Comparison of ENCODE assay signal across 9 cellular contexts in the genomic region with DNA sequence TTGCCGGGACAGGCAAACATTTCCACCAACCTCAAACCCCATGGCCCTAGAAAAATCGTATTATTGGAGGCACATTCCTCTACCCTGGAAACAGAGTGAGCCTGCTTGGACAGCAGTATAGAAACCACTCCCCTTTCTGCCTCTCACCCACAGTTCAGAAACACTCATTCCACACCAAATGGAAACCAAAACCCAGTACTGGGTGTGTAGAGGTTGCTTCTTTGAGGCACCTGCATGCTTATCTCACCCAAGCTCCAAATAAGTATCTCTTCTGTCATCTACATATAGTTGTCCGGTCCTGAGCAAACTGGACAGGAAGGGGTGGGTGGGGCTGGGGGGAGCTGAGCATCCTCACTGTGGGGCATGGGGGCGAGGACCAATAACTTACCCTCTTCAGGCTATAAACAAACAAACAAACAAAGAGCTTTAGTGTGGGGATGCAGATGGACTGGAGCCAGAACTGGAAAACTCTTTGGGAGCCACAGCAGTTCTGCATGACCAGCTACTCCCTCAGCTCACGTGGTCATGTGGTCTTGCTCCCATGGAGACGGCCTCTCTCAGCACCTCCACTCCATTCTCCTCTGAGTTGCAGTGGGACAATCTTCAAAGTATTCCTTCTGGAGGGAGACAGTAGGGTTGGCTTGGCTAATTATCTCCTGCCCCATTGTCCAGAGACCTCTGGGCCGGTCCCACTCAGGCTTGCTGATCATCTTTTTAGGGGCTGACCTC. TPM values are rescaled to one million over a fixed set of nuclear protein-coding genes. Genes with fewer than 3 reads are reported as not detected.
DNase-seq lines count a peak whose midpoint lies in the region; ATAC-seq, FAIRE-seq and TF ChIP-seq lines count a peak whose summit lies in the region.
"Had no signal": no experiment of that assay in that cellular context is flagged by ENCODE, and none has a peak within 500 bp of the region (broad histone marks: within the 10 kb centered on the region; RNA-seq: fewer than 3 reads in every experiment).

No MANE protein-coding gene starts in this region.

- H3K4me3 ChIP-seq in Karpas-422 (ENCODE audit: low read length): no peak overlapping the region
- H3K4me3 ChIP-seq in tibial nerve: no peak overlapping the region

- ATAC-seq in GM18519 (IDR thresholded peaks at IDR 0.05; ENCODE audit: low FRiP score, unreplicated experiment) (peak; percentile 47), GM21717 (IDR thresholded peaks at IDR 0.05; ENCODE audit: unreplicated experiment) (peak; percentile 60)

- TF ChIP-seq POLR2A in H54 (IDR thresholded peaks at IDR 0.05; ENCODE audit: low read depth, low read length): no peak
- TF ChIP-seq POLR2A in tibial nerve (IDR thresholded peaks at IDR 0.05): no peak

- H2AFZ ChIP-seq in Karpas-422 (ENCODE audit: low read length): no peak overlapping the region

- peaks cover 64 to 72% of the 10 kb centered on the region in 2 donors for H3K4me1 Mint-ChIP-seq in immature natural killer cell

- no peaks in the 10 kb centered on the region for H4K20me1 ChIP-seq in Karpas-422 (ENCODE audit: insufficient read depth, low read depth, low read length)

- H3K36me3 ChIP-seq in Karpas-422 (ENCODE audit: insufficient read depth, low read length): no peaks in the 10 kb centered on the region
- H3K36me3 ChIP-seq in tibial nerve: no peaks in the 10 kb centered on the region

- peak overlapping the region; percentile 73 to 94 (median 83) for H3K27ac Mint-ChIP-seq in immature natural killer cell

- H3K4me2 ChIP-seq in Karpas-422 (ENCODE audit: low read depth, low read length, poor library complexity, severe bottlenecking): no peak overlapping the region

- H3K4me3 Mint-ChIP-seq in immature natural killer cell: peak overlapping the region; percentile 6 to 50 (median 32)

- H3K27ac ChIP-seq in Karpas-422 (ENCODE audit: low read length) (no peak overlapping the region), tibial nerve (peak overlapping the region in 2 of 4 donors; percentile 50 to 62)

- H3K27me3 ChIP-seq in Karpas-422 (ENCODE audit: low read length) (no peaks in the 10 kb centered on the region), tibial nerve (no peaks in the 10 kb centered on the region)

- no peaks in the 10 kb centered on the region for H3K4me1 ChIP-seq in Karpas-422 (ENCODE audit: low read length)
- peaks cover 0 to 45% (median 10%) of the 10 kb centered on the region in 4 donors for H3K4me1 ChIP-seq in tibial nerve

- H3K79me2 ChIP-seq in Karpas-422 (ENCODE audit: low read length): no peaks in the 10 kb centered on the region

- H3K9me2 ChIP-seq in Karpas-422 (replicated peaks; ENCODE audit: insufficient read depth, low read length): no peaks in the 10 kb centered on the region

- TF ChIP-seq CTCF in tibial nerve (IDR thresholded peaks at IDR 0.05): no peak

- no peak overlapping the region for H3K9ac ChIP-seq in Karpas-422 (ENCODE audit: low read length)

- no peaks in the 10 kb centered on the region for H3K9me3 Mint-ChIP-seq in immature natural killer cell

- no peak for TF ChIP-seq EP300 in tibial nerve (IDR thresholded peaks at IDR 0.05)

- no peaks in the 10 kb centered on the region for H3K36me3 Mint-ChIP-seq in immature natural killer cell

- peak; percentile 41 for DNase-seq in NCI-H1105 (lab: John Stamatoyannopoulos, UW)
- peak; percentile 46 to 52 (median 49) for DNase-seq in immature natural killer cell
- DNase-seq in Karpas-422: no peak
- no peak for DNase-seq in ecto neural progenitor cell (ENCODE audit: low spot score)
- no peak for DNase-seq in H54 (ENCODE audit: insufficient read length, low spot score)
- DNase-seq in tibial nerve (ENCODE audit: low spot score in 2 of 2): no peak

- WGBS in tibial nerve, 2 donors: 41 to 64% methylated on average over 7 of the region's 7 CpGs

- FAIRE-seq in H54 (lab: Jason Lieb, UNC): no peak

- H3K9me3 ChIP-seq in Karpas-422 (ENCODE audit: low read length): no peaks in the 10 kb centered on the region
- no peaks in the 10 kb centered on the region for H3K9me3 ChIP-seq in tibial nerve

- H3K27me3 Mint-ChIP-seq in immature natural killer cell (ENCODE audit: low read depth in 3 of 3): peaks cover 3 to 10% (median 9%) of the 10 kb centered on the region in 3 donors

RNA-seq across cellular contexts. Expression of a gene that starts 1.0 kb away (rescaled TPM):
- 1 to 10 TPM in 2 of 3 donors, not detected in 1; 2.8 to 3.0 TPM for polyA plus RNA-seq in immature natural killer cell
- not detected in 2 replicates for total RNA-seq in Karpas-422 (2014; rRNA removed; shearing (Covaris generic); ENCODE audit: low replicate concordance)
- under 1 TPM in 1 of 4 donors, not detected in 3; 0.90 TPM for total RNA-seq in tibial nerve
- total RNA-seq: LHCN-M2 had no signal

RNA-seq across cellular contexts. Expression of a gene that starts 27.6 kb away (rescaled TPM):
- polyA plus RNA-seq in immature natural killer cell: 100 to 1,000 TPM; 886 to 933 (median 906) TPM
- not detected in 2 replicates for total RNA-seq in Karpas-422 (2014; rRNA removed; shearing (Covaris generic); ENCODE audit: low replicate concordance)
- 10 to 100 TPM in 3 of 4 donors, 1 to 10 TPM in 1; 6.3 to 43.7 (median 23.0) TPM for total RNA-seq in tibial nerve

RNA-seq across cellular contexts. Expression of a gene that starts 50.0 kb away (rescaled TPM):
- polyA plus RNA-seq in immature natural killer cell: 10 to 100 TPM; 63.6 to 85.2 (median 84.6) TPM
- 0.48 TPM in 1 of 2 replicates, not detected in the other for total RNA-seq in Karpas-422 (2014; rRNA removed; shearing (Covaris generic); ENCODE audit: low replicate concordance)
- 100 to 1,000 TPM; 140 to 185 (median 157) TPM for total RNA-seq in tibial nerve

RNA-seq across cellular contexts. Expression of a gene that starts 58.3 kb away (rescaled TPM):
- 1 to 10 TPM in 1 of 3 donors, not detected in 2; 1.7 TPM for polyA plus RNA-seq in immature natural killer cell
- total RNA-seq in Karpas-422 (2014; rRNA removed; shearing (Covaris generic); ENCODE audit: low replicate concordance): not detected in 2 replicates
- total RNA-seq in tibial nerve: 10 to 100 TPM in 2 of 4 donors, 1 to 10 TPM in 2; 7.3 to 32.7 (median 14.9) TPM
- total RNA-seq: LHCN-M2 had no signal

Comparison
In these comparisons a context has a peak if more than half of its experiments do, and no peak if none do; other contexts are left out.
1. DNase-seq: peak in NCI-H1105 (single experiment) and immature natural killer cell (3 of 3); none in Karpas-422 (single experiment), ecto neural progenitor cell (single experiment), H54 (single experiment) and tibial nerve (0 of 2).
2. RNA of a gene that starts 50.0 kb away (total RNA-seq): 140 to 185 TPM in tibial nerve; 0.48 TPM in Karpas-422; every median in the first group is over 10 times any median in the second.